In the genomic region with DNA sequence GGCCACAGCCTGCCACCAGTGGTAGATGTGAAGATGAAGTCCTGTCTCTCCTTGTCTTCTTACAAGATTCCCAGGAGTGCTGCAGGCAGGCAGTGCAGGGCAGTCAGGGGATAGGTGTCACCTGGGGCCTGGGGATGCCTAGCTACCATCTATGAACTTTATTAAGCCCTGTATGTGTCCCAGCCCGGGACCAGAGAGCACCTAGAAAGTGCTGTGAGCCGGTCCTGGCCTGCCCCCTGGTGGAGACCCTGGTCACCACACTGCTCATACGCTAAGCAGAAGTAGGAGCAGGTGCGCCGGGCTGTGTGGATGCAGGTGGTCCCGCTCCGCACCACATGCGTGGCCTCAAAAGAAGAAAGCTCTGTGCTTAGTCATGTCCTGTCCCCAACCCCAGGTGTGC, we compare ENCODE assay signal across 8 cellular contexts.
DNase-seq lines count a peak whose midpoint lies in the region; ATAC-seq and TF ChIP-seq lines count a peak whose summit lies in the region.
"Not testable (repeated sequence)": the region's sequence is repeated elsewhere in the genome, so short reads cannot be mapped to it uniquely, and the experiment has no call there.

No MANE protein-coding gene starts in this region.

- not testable (repeated sequence) for H3K36me3 ChIP-seq in CD4-positive, alpha-beta memory T cell (ENCODE audit: insufficient read depth, low read length); neural progenitor cell

- POLR2A ChIA-PET in CD4-positive, alpha-beta memory T cell (lab: Charles Lee; ENCODE audit: partially characterized antibody); activated CD8-positive, alpha-beta T cell treated with anti-CD3 and anti-CD28 coated beads for 36 hours (lab: Charles Lee); MCF 10A (lab: Yijun Ruan, JAX): not testable (repeated sequence)

- not testable (repeated sequence) for H3K27ac Mint-ChIP-seq in CD4-positive, alpha-beta memory T cell; activated CD8-positive, alpha-beta T cell treated with anti-CD3 and anti-CD28 coated beads for 36 hours; MCF 10A (ENCODE audit: low read depth, unreplicated experiment); glutamatergic neuron (ENCODE audit: unreplicated experiment); neural progenitor cell

- not testable (repeated sequence) for H3K9ac ChIP-seq in neural progenitor cell

- not testable (repeated sequence) for H3K4me3 Mint-ChIP-seq in CD4-positive, alpha-beta memory T cell; activated CD8-positive, alpha-beta T cell treated with anti-CD3 and anti-CD28 coated beads for 36 hours; MCF 10A (ENCODE audit: unreplicated experiment); glutamatergic neuron (ENCODE audit: unreplicated experiment); neural progenitor cell

- not testable (repeated sequence) for H2AFZ ChIP-seq in neural progenitor cell (replicated peaks)

- not testable (repeated sequence) for H3K4me1 ChIP-seq in CD4-positive, alpha-beta memory T cell (ENCODE audit: insufficient read depth, low read length); neural progenitor cell

- not testable (repeated sequence) for ATAC-seq in activated CD8-positive, alpha-beta T cell treated with anti-CD3 and anti-CD28 coated beads for 36 hours

- intact Hi-C loops in CD4-positive, alpha-beta memory T cell (cut with micrococcal nuclease) = loop anchor here (5.0 kb wide), 1 partner anchor 158 kb away; no protein-coding TSS in a partner anchor
- intact Hi-C loops in activated CD8-positive, alpha-beta T cell treated with anti-CD3 and anti-CD28 coated beads for 36 hours (cut with micrococcal nuclease); MCF 10A (cut with micrococcal nuclease): not testable (repeated sequence)

- H3K4me1 Mint-ChIP-seq in CD4-positive, alpha-beta memory T cell; activated CD8-positive, alpha-beta T cell treated with anti-CD3 and anti-CD28 coated beads for 36 hours (ENCODE audit: low read depth); MCF 10A (ENCODE audit: insufficient read depth, unreplicated experiment); glutamatergic neuron (ENCODE audit: low read depth, unreplicated experiment); neural progenitor cell: not testable (repeated sequence)

- peaks cover 6 to 18% of the 10 kb centered on the region in 2 donors for H3K27me3 Mint-ChIP-seq in CD4-positive, alpha-beta memory T cell
- H3K27me3 Mint-ChIP-seq in activated CD8-positive, alpha-beta T cell treated with anti-CD3 and anti-CD28 coated beads for 36 hours = peaks cover 28% of the 10 kb centered on the region
- H3K27me3 Mint-ChIP-seq in MCF 10A (ENCODE audit: insufficient read depth, unreplicated experiment); glutamatergic neuron (ENCODE audit: unreplicated experiment); neural progenitor cell (ENCODE audit: insufficient read depth, low read depth): not testable (repeated sequence)

- H3K4me3 ChIP-seq in CD4-positive, alpha-beta memory T cell (ENCODE audit: low read length in 2 of 2); neural progenitor cell: not testable (repeated sequence)

- not testable (repeated sequence) for H3K4me2 ChIP-seq in neural progenitor cell

- H3K9me3 Mint-ChIP-seq in CD4-positive, alpha-beta memory T cell; activated CD8-positive, alpha-beta T cell treated with anti-CD3 and anti-CD28 coated beads for 36 hours; MCF 10A (ENCODE audit: unreplicated experiment); glutamatergic neuron (ENCODE audit: unreplicated experiment); neural progenitor cell: not testable (repeated sequence)

- not testable (repeated sequence) for H3K9me3 ChIP-seq in CD4-positive, alpha-beta memory T cell (ENCODE audit: control insufficient read depth in 1 of 2, low read length in 2 of 2); neural progenitor cell (ENCODE audit: low read depth)

- not testable (repeated sequence) for H3K36me3 Mint-ChIP-seq in CD4-positive, alpha-beta memory T cell; activated CD8-positive, alpha-beta T cell treated with anti-CD3 and anti-CD28 coated beads for 36 hours (ENCODE audit: low read depth); MCF 10A (ENCODE audit: insufficient read depth, unreplicated experiment); glutamatergic neuron (ENCODE audit: unreplicated experiment); neural progenitor cell

- CTCF ChIA-PET in CD4-positive, alpha-beta memory T cell (lab: Charles Lee; ENCODE audit: partially characterized antibody); activated CD8-positive, alpha-beta T cell treated with anti-CD3 and anti-CD28 coated beads for 36 hours (lab: Charles Lee); MCF 10A (lab: Yijun Ruan, JAX): not testable (repeated sequence)

- H3F3A ChIP-seq in neural progenitor cell (ENCODE audit: low read depth) = not testable (repeated sequence)

- H3K79me2 ChIP-seq in neural progenitor cell (ENCODE audit: low read depth) = not testable (repeated sequence)

- not testable (repeated sequence) for H3K27ac ChIP-seq in CD4-positive, alpha-beta memory T cell (ENCODE audit: low read depth, low read length); neural progenitor cell

- peak in 3 of 5 donors; percentile 8 to 9 (median 9) for DNase-seq in CD4-positive, alpha-beta memory T cell
- DNase-seq in HCEC 1CT (peak; percentile 3), NCI-H82 (lab: John Stamatoyannopoulos, UW) (peak; percentile 42), MCF 10A (ENCODE audit: unreplicated experiment) (peak; percentile 34), glutamatergic neuron (peak; percentile 83), neural progenitor cell (ENCODE audit: low spot score) (peak; percentile 30)
- DNase-seq in activated CD8-positive, alpha-beta T cell treated with anti-CD3 and anti-CD28 coated beads for 36 hours = peak; percentile 85
- peak; percentile 16 to 26 for DNase-seq in stimulated activated CD4-positive, alpha-beta T cell treated with anti-CD3 and anti-CD28 coated beads, Interleukin-4, amount 100 ng/mL, for 48 hours (ENCODE audit: low read depth in 2 of 2)

- not testable (repeated sequence) for H4K20me1 ChIP-seq in neural progenitor cell (ENCODE audit: low read depth)

- H3K27me3 ChIP-seq in CD4-positive, alpha-beta memory T cell (ENCODE audit: insufficient read depth, low read length) = not testable (repeated sequence)
- peaks cover 30% of the 10 kb centered on the region for H3K27me3 ChIP-seq in neural progenitor cell

- BruUV-seq in MCF 10A (replicated peaks; lab: Mats Ljungman, UMichigan) = not testable (repeated sequence)

- peak; percentile 66 for TF ChIP-seq CTCF in activated CD8-positive, alpha-beta T cell treated with anti-CD3 and anti-CD28 coated beads for 36 hours (IDR thresholded peaks at IDR 0.05)
- peak; percentile 56 for TF ChIP-seq CTCF in MCF 10A (IDR thresholded peaks at IDR 0.05; ENCODE audit: unreplicated experiment)
- peak; percentile 77 for TF ChIP-seq CTCF in glutamatergic neuron (IDR thresholded peaks at IDR 0.05; ENCODE audit: partially characterized antibody, unreplicated experiment)
- peak; percentile 56 for TF ChIP-seq CTCF in neural progenitor cell (IDR thresholded peaks at IDR 0.05)

Comparison
In these comparisons a context has a peak if more than half of its experiments do, and no peak if none do; other contexts are left out.
1. DNase-seq: peak in every context shown above with its lines; median percentile 85 in activated CD8-positive, alpha-beta T cell treated with anti-CD3 and anti-CD28 coated beads for 36 hours; 83 in glutamatergic neuron; 42 in NCI-H82; 34 in MCF 10A; 30 in neural progenitor cell; 21 in stimulated activated CD4-positive, alpha-beta T cell treated with anti-CD3 and anti-CD28 coated beads, Interleukin-4, amount 100 ng/mL, for 48 hours; 9 in CD4-positive, alpha-beta memory T cell; 3 in HCEC 1CT.